In genomic region chrX:153925739-153926593, GRCh38 we compare ENCODE assay signal across 8 cellular contexts. TPM values are rescaled to one million over a fixed set of nuclear protein-coding genes. Genes with fewer than 3 reads are reported as not detected.
DNase-seq lines count a peak whose midpoint lies in the region; ATAC-seq and TF ChIP-seq lines count a peak whose summit lies in the region.

Gene ARHGAP4 (minus strand): TSS chrX:153926264. CDS start chrX:153926202, 62 bp downstream.

- H3K9me3 Mint-ChIP-seq in CD4-positive, alpha-beta T cell: no peaks in the 10 kb centered on the region

- peak within 1 kb of the TSS; percentile 79 for H3K4me2 ChIP-seq in parathyroid adenoma (ENCODE audit: low read length)

- CTCF ChIA-PET in CD4-positive, alpha-beta T cell (lab: Charles Lee): interaction anchor here (0.9 to 8.3 kb wide), 5 partner anchors 11 to 22 kb away, joined by 3 to 101 read pairs (median 3); partner anchors contain the start of gene RENBP
- CTCF ChIA-PET in activated CD8-positive, alpha-beta memory T cell treated with anti-CD3 and anti-CD28 coated beads for 36 hours (lab: Charles Lee): interaction anchor here (0.9 to 8.5 kb wide), 5 partner anchors 15 to 56 kb away, joined by 3 to 58 read pairs (median 3); partner anchors contain the start of genes HCFC1 and TMEM187

- no peaks in the 10 kb centered on the region for H3K9me3 ChIP-seq in CD4-positive, alpha-beta T cell (ENCODE audit: control insufficient read depth, low read length)
- H3K9me3 ChIP-seq in HUES64 (ENCODE audit: insufficient read depth, low read depth, low read length) (no peaks in the 10 kb centered on the region), parathyroid adenoma (ENCODE audit: control insufficient read depth, low read length) (no peaks in the 10 kb centered on the region)

- H3K36me3 Mint-ChIP-seq in CD4-positive, alpha-beta T cell (ENCODE audit: low read depth): peaks cover 52% of the 10 kb centered on the region

- H3K4me3 ChIP-seq in HUES64 (ENCODE audit: low read length): peak within 1 kb of the TSS; percentile 77
- H3K4me3 ChIP-seq in fibroblast of pulmonary artery (replicated peaks; ENCODE audit: low read depth, low read length): peak within 1 kb of the TSS; percentile 56
- peak within 1 kb of the TSS; percentile 29 for H3K4me3 ChIP-seq in parathyroid adenoma (ENCODE audit: low read depth, low read length)

- H3K9ac ChIP-seq in HUES64 (ENCODE audit: low read depth, low read length) (peak within 1 kb of the TSS; percentile 78), parathyroid adenoma (no peak within 1 kb of the TSS)

- intact Hi-C loops in CD4-positive, alpha-beta T cell (cut with DNase I, micrococcal nuclease): loop anchor here (1.0 to 2.0 kb wide), 3 partner anchors 14 to 131 kb away; partner anchors contain the start of genes IDH3G (in 1 of the 2) and SSR4 (in 1 of the 2)

- WGBS in HUES64: 3% methylated on average over 56 of the region's 59 CpGs

- peaks cover 43% of the 10 kb centered on the region for H3K4me1 Mint-ChIP-seq in CD4-positive, alpha-beta T cell (ENCODE audit: low read depth)

- H3K4me1 ChIP-seq in HUES64 (ENCODE audit: insufficient read depth, low read length) (peaks cover 8% of the 10 kb centered on the region; the same call in 1 of the 2 replicates), parathyroid adenoma (peaks cover 14% of the 10 kb centered on the region)

- no peaks in the 10 kb centered on the region for H3K27me3 Mint-ChIP-seq in CD4-positive, alpha-beta T cell

- TF ChIP-seq CTCF in CD4-positive, alpha-beta T cell (IDR thresholded peaks at IDR 0.05): no peak
- TF ChIP-seq CTCF in fibroblast of pulmonary artery (IDR thresholded peaks at IDR 0.05; ENCODE audit: low read length, missing control alignments): no peak
- no peak for TF ChIP-seq CTCF in parathyroid adenoma (IDR thresholded peaks at IDR 0.05)

- H3K27ac Mint-ChIP-seq in CD4-positive, alpha-beta T cell: peak within 1 kb of the TSS; percentile 99

- POLR2A ChIA-PET in CD4-positive, alpha-beta T cell (lab: Charles Lee): interaction anchor here (0.7 to 7.2 kb wide), 23 partner anchors 8 to 621 kb away, joined by 3 to 196 read pairs (median 5); partner anchors contain the start of genes AVPR2, HCFC1, IDH3G and IKBKG
- POLR2A ChIA-PET in activated CD8-positive, alpha-beta memory T cell treated with anti-CD3 and anti-CD28 coated beads for 36 hours (lab: Charles Lee): interaction anchor here (0.9 to 2.5 kb wide), 8 partner anchors 9 to 44 kb away, joined by 3 to 12 read pairs (median 4); partner anchors contain the start of gene NAA10

- peak within 1 kb of the TSS; percentile 97 for H3K27ac ChIP-seq in CD4-positive, alpha-beta T cell (ENCODE audit: low read depth, low read length)
- peak within 1 kb of the TSS; percentile 97; the same call in 1 of the 2 replicates for H3K27ac ChIP-seq in HUES64 (ENCODE audit: low read depth, low read length)
- peak within 1 kb of the TSS; percentile 99 for H3K27ac ChIP-seq in parathyroid adenoma

- peak in 5 of 10 experiments; percentile 18 to 52 (median 28) for DNase-seq in CD4-positive, alpha-beta T cell
- DNase-seq in fibroblast of pulmonary artery (ENCODE audit: low read depth) (no peak), NCI-H446 (lab: John Stamatoyannopoulos, UW) (no peak), SKM-1 (lab: John Stamatoyannopoulos, UW; ENCODE audit: unreplicated experiment) (no peak)

- no peak for ATAC-seq in CD4-positive, alpha-beta T cell (ENCODE audit: poor library complexity)
- no peak for ATAC-seq in HG03159 (IDR thresholded peaks at IDR 0.05; ENCODE audit: unreplicated experiment)

- no peaks in the 10 kb centered on the region for H3K27me3 ChIP-seq in CD4-positive, alpha-beta T cell (ENCODE audit: control insufficient read depth, insufficient read depth, low read length)
- no peaks in the 10 kb centered on the region for H3K27me3 ChIP-seq in HUES64 (ENCODE audit: insufficient read depth, low read length)
- H3K27me3 ChIP-seq in parathyroid adenoma (ENCODE audit: control insufficient read depth, insufficient read depth, low read length): no peaks in the 10 kb centered on the region

- peak within 1 kb of the TSS; percentile 62 for H2AFZ ChIP-seq in parathyroid adenoma

- peak within 1 kb of the TSS; percentile 97 for H3K4me3 Mint-ChIP-seq in CD4-positive, alpha-beta T cell

- no peaks in the 10 kb centered on the region for H3K79me2 ChIP-seq in parathyroid adenoma

- H3K36me3 ChIP-seq in HUES64 (ENCODE audit: insufficient read depth, low read length) (peaks cover 17% of the 10 kb centered on the region), parathyroid adenoma (ENCODE audit: control insufficient read depth, insufficient read depth, low read length) (no peaks in the 10 kb centered on the region)

RNA-seq across cellular contexts. Expression of gene ARHGAP4, which starts in this region (rescaled TPM):
- total RNA-seq in CD4-positive, alpha-beta T cell: 100 to 1,000 TPM; 456 to 463 TPM
- polyA plus RNA-seq in HUES64 (2013, experiment 1 of 2): 15.3 TPM
- polyA plus RNA-seq in HUES64 (2013, experiment 2 of 2): 18.2 TPM
- 100 to 1,000 TPM; 112 to 113 TPM for total RNA-seq in activated CD8-positive, alpha-beta memory T cell treated with anti-CD3 and anti-CD28 coated beads for 36 hours
